ENCODE assay signal across 1 cellular context in the genomic region with DNA sequence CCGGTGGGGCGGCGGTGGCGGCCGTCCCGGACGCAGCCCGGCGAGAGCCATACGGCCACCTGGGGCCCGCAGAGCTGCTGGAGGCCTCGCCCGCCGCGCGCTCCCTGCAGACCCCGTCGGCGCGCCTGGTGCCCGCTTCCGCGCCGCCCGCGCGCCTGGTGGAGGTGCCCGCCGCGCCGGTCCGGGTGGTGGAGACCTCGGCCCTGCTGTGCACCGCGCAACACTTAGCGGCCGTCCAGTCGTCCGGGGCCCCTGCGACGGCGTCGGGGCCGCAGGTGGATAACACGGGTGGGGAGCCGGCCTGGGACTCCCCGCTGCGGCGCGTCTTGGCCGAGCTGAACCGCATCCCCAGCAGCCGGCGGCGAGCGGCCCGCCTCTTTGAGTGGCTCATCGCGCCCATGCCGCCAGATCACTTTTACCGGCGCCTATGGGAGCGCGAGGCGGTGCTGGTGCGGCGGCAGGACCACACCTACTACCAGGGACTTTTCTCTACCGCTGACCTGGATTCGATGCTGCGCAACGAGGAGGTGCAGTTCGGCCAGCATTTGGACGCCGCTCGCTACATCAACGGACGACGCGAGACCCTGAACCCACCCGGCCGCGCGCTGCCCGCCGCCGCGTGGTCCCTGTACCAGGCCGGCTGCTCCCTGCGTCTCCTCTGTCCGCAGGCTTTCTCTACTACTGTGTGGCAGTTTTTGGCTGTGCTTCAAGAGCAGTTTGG.
A peak's percentile ranks its signal among the peaks of the same experiment; 100 is the strongest.
TF ChIP-seq lines count a peak whose summit lies in the region.

No MANE protein-coding gene starts in this region.

TF ChIP-seq in GM12878, 131 proteins besides CTCF, POLR2A, EP300 and RAD21 (continued from another document):
- TF ChIP-seq, protein P1, sequence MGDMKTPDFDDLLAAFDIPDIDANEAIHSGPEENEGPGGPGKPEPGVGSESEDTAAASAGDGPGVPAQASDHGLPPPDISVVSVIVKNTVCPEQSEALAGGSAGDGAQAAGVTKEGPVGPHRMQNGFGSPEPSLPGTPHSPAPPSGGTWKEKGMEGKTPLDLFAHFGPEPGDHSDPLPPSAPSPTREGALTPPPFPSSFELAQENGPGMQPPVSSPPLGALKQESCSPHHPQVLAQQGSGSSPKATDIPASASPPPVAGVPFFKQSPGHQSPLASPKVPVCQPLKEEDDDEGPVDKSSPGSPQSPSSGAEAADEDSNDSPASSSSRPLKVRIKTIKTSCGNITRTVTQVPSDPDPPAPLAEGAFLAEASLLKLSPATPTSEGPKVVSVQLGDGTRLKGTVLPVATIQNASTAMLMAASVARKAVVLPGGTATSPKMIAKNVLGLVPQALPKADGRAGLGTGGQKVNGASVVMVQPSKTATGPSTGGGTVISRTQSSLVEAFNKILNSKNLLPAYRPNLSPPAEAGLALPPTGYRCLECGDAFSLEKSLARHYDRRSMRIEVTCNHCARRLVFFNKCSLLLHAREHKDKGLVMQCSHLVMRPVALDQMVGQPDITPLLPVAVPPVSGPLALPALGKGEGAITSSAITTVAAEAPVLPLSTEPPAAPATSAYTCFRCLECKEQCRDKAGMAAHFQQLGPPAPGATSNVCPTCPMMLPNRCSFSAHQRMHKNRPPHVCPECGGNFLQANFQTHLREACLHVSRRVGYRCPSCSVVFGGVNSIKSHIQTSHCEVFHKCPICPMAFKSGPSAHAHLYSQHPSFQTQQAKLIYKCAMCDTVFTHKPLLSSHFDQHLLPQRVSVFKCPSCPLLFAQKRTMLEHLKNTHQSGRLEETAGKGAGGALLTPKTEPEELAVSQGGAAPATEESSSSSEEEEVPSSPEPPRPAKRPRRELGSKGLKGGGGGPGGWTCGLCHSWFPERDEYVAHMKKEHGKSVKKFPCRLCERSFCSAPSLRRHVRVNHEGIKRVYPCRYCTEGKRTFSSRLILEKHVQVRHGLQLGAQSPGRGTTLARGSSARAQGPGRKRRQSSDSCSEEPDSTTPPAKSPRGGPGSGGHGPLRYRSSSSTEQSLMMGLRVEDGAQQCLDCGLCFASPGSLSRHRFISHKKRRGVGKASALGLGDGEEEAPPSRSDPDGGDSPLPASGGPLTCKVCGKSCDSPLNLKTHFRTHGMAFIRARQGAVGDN (IDR thresholded peaks at IDR 0.05) = no peak; the same call in 1 of the 2 replicates
- TF ChIP-seq ASH2L (IDR thresholded peaks at IDR 0.05; ENCODE audit: borderline replicate concordance, low read depth) = no peak
- TF ChIP-seq, protein P2, sequence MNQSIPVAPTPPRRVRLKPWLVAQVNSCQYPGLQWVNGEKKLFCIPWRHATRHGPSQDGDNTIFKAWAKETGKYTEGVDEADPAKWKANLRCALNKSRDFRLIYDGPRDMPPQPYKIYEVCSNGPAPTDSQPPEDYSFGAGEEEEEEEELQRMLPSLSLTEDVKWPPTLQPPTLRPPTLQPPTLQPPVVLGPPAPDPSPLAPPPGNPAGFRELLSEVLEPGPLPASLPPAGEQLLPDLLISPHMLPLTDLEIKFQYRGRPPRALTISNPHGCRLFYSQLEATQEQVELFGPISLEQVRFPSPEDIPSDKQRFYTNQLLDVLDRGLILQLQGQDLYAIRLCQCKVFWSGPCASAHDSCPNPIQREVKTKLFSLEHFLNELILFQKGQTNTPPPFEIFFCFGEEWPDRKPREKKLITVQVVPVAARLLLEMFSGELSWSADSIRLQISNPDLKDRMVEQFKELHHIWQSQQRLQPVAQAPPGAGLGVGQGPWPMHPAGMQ (IDR thresholded peaks at IDR 0.05; ENCODE audit: borderline replicate concordance) = no peak
- TF ChIP-seq PML (IDR thresholded peaks at IDR 0.05; ENCODE audit: low read length) = no peak
- no peak for TF ChIP-seq HCFC1 (IDR thresholded peaks at IDR 0.05; ENCODE audit: low read length)
- no peak for TF ChIP-seq TCF7 (IDR thresholded peaks at IDR 0.05; ENCODE audit: borderline replicate concordance)
- TF ChIP-seq, protein P3, sequence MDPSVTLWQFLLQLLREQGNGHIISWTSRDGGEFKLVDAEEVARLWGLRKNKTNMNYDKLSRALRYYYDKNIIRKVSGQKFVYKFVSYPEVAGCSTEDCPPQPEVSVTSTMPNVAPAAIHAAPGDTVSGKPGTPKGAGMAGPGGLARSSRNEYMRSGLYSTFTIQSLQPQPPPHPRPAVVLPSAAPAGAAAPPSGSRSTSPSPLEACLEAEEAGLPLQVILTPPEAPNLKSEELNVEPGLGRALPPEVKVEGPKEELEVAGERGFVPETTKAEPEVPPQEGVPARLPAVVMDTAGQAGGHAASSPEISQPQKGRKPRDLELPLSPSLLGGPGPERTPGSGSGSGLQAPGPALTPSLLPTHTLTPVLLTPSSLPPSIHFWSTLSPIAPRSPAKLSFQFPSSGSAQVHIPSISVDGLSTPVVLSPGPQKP (IDR thresholded peaks at IDR 0.05; ENCODE audit: low read depth, low read length) = no peak
- peak in 1 of 2 experiments; percentile 8; a peak in 1 of 3 replicates for TF ChIP-seq EGR1 (IDR thresholded peaks at IDR 0.05; ENCODE audit: borderline replicate concordance in 1 of 2, low read depth in 2 of 2, low read length in 2 of 2)
- TF ChIP-seq BCL11A (IDR thresholded peaks at IDR 0.05; ENCODE audit: low read depth, low read length) = no peak
- no peak for TF ChIP-seq MTA3 (IDR thresholded peaks at IDR 0.05; ENCODE audit: borderline replicate concordance, low read length)
- TF ChIP-seq SREBF1 (IDR thresholded peaks at IDR 0.05; ENCODE audit: low read length) = no peak
- TF ChIP-seq ZZZ3 (IDR thresholded peaks at IDR 0.05; ENCODE audit: control insufficient read depth, insufficient read length, low read depth) = no peak
- no peak for TF ChIP-seq STAT1 (conservative IDR thresholded peaks at IDR 0.05)
- TF ChIP-seq DPF2 (IDR thresholded peaks at IDR 0.05) = peak; percentile 83
- TF ChIP-seq CHD2 (IDR thresholded peaks at IDR 0.05; ENCODE audit: borderline replicate concordance, low read depth, low read length) = no peak
- TF ChIP-seq SRF (IDR thresholded peaks at IDR 0.05; ENCODE audit: low read depth in 2 of 2, low read length in 2 of 2) = no peak
- no peak for TF ChIP-seq TAF1 (IDR thresholded peaks at IDR 0.05; ENCODE audit: borderline replicate concordance, low read depth, low read length)
- no peak for TF ChIP-seq NFIC (IDR thresholded peaks at IDR 0.05; ENCODE audit: low read depth, low read length)
- TF ChIP-seq, protein P4, sequence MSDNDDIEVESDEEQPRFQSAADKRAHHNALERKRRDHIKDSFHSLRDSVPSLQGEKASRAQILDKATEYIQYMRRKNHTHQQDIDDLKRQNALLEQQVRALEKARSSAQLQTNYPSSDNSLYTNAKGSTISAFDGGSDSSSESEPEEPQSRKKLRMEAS (IDR thresholded peaks at IDR 0.05; ENCODE audit: low read depth, low read length) = no peak
- no peak for TF ChIP-seq MYB (IDR thresholded peaks at IDR 0.05; ENCODE audit: borderline replicate concordance, low read depth, low read length)
- TF ChIP-seq NFXL1 (IDR thresholded peaks at IDR 0.05; ENCODE audit: borderline replicate concordance) = no peak
- no peak for TF ChIP-seq MTA2 (IDR thresholded peaks at IDR 0.05; ENCODE audit: low read depth)
- TF ChIP-seq FOS (IDR thresholded peaks at IDR 0.05; ENCODE audit: borderline replicate concordance, extremely low read depth, insufficient read length) = no peak
- TF ChIP-seq ESRRA (IDR thresholded peaks at IDR 0.05; ENCODE audit: low read length) = no peak
- no peak for TF ChIP-seq BMI1 (IDR thresholded peaks at IDR 0.05; ENCODE audit: borderline replicate concordance)
- TF ChIP-seq ZNF622 (IDR thresholded peaks at IDR 0.05) = no peak
TF ChIP-seq in GM12878: peak in this region for 16.
